22 cellular contexts compared by ENCODE assay signal in the genomic region with DNA sequence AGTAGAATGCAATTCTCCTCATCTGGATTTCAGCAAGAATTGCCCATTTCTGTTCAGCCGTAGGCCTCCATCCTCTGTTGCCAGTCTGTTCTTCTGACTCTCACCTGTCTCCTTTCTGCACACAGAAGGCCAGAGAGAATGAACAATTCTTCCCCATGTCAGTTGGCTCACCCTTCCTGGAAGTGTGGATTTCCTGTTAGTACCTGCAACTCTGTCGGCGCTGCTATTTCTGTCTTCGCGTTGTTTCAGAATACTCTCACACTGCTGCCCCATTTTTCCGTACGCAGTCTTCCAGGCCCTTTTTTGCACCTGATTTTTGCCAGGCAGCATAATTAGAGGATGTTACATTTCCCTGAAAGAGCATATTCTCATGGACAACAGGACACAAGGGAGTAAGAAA.
"Had no signal": no experiment of that assay in that cellular context is flagged by ENCODE, and none has a peak within 500 bp of the region (broad histone marks: within the 10 kb centered on the region; RNA-seq: fewer than 3 reads in every experiment).

No MANE protein-coding gene starts in this region.

- H3K36me3 ChIP-seq: ascending aorta, SJCRH30, WERI-Rb-1 had no signal

- H3K4me3 ChIP-seq: ascending aorta, body of pancreas, SJCRH30 had no signal

- H3K27me3 ChIP-seq: ascending aorta, body of pancreas, SJCRH30 had no signal

- H3K27ac ChIP-seq: ascending aorta, WERI-Rb-1 had no signal

- H3K9ac ChIP-seq: SK-N-SH had no signal

- H3K4me2 ChIP-seq: SK-N-SH had no signal

- H3K9me3 ChIP-seq: ascending aorta, body of pancreas, SK-N-SH had no signal

- DNase-seq: activated CD4-positive, alpha-beta T cell treated with anti-CD3 and anti-CD28 coated beads for 4 hours; activated CD8-positive, alpha-beta memory T cell treated with anti-CD3 and anti-CD28 coated beads, Interleukin-2, amount 10 ng/mL, durations not matched to agents 7 days and 5 days; activated effector memory CD4-positive, alpha-beta T cell treated with Interleukin-2 at 50 U/mL for 16 hours; activated naive CD4-positive, alpha-beta T cell; activated naive CD8-positive, alpha-beta T cell treated with anti-CD3 and anti-CD28 coated beads, Interleukin-2, amount 50 U/mL, for 24 hours; activated T-cell treated with anti-CD3 and anti-CD28 coated beads, Interleukin-2, amount 50 U/mL, for 24 hours; amniotic stem cell; body of pancreas; KG1; NCI-H1092; NCI-H1417; NCI-H1930; NCI-H2171; NCI-H2227 treated with DMSO at 0.1 percent for 48 hours; NCI-H446 treated with DMSO at 0.1 percent for 48 hours; NCI-H524 treated with DMSO at 0.1 percent for 48 hours; NCI-H774; SJCRH30; SK-N-SH; T-helper 1 cell; WERI-Rb-1 had no signal
